ENCODE assay signal across 20 cellular contexts in genomic region chr16:20939599-20939998, GRCh38.
"Had no signal": no experiment of that assay in that cellular context is flagged by ENCODE, and none has a peak within 500 bp of the region (broad histone marks: within the 10 kb centered on the region; RNA-seq: fewer than 3 reads in every experiment).

No MANE protein-coding gene starts in this region.

- H3K27ac Mint-ChIP-seq: activated naive CD8-positive, alpha-beta T cell treated with anti-CD3 and anti-CD28 coated beads, Interleukin-2, amount 10 ng/mL, durations not matched to agents 7 days and 5 days had no signal

- DNase-seq: activated CD4-positive, alpha-beta T cell treated with anti-CD3 and anti-CD28 coated beads for 4 hours; activated CD8-positive, alpha-beta memory T cell treated with anti-CD3 and anti-CD28 coated beads, Interleukin-2, amount 10 ng/mL, durations not matched to agents 7 days and 5 days; activated effector memory CD4-positive, alpha-beta T cell treated with anti-CD3 and anti-CD28 coated beads, Interleukin-2, amount 50 U/mL, for 16 hours; activated naive CD4-positive, alpha-beta T cell treated with Interleukin-2 at 50 U/mL for 16 hours; activated naive CD8-positive, alpha-beta T cell treated with anti-CD3 and anti-CD28 coated beads, Interleukin-2, amount 10 ng/mL, durations not matched to agents 7 days and 5 days; aorta; caudate nucleus; Karpas-422; MM.1S; NCI-H1048; NCI-H146; NCI-H187 treated with DMSO at 0.1 percent for 48 hours; NCI-H2081 treated with DMSO at 0.1 percent for 48 hours; NCI-H446; NCI-H524; SHP77; SW 1271 had no signal

- H3K27me3 Mint-ChIP-seq: activated CD8-positive, alpha-beta memory T cell treated with anti-CD3 and anti-CD28 coated beads, Interleukin-2, amount 10 ng/mL, durations not matched to agents 7 days and 5 days had no signal

- H3K4me3 Mint-ChIP-seq: activated CD8-positive, alpha-beta memory T cell treated with anti-CD3 and anti-CD28 coated beads, Interleukin-2, amount 10 ng/mL, durations not matched to agents 7 days and 5 days; activated naive CD8-positive, alpha-beta T cell treated with anti-CD3 and anti-CD28 coated beads, Interleukin-2, amount 10 ng/mL, durations not matched to agents 7 days and 5 days had no signal

- H3K36me3 Mint-ChIP-seq: activated naive CD8-positive, alpha-beta T cell treated with anti-CD3 and anti-CD28 coated beads, Interleukin-2, amount 10 ng/mL, durations not matched to agents 7 days and 5 days had no signal

- ATAC-seq: activated CD4-positive, CD25-positive, alpha-beta regulatory T cell treated with anti-CD3 and anti-CD28 coated beads, Interleukin-2, amount 50 U/mL, for 24 hours; activated CD8-positive, alpha-beta memory T cell treated with anti-CD3 and anti-CD28 coated beads, Interleukin-2, amount 10 ng/mL, durations not matched to agents 7 days and 5 days; K562; SK-N-SH treated with all-trans-retinoic acid at 6 μM for 48 hours had no signal

- H3K9me3 Mint-ChIP-seq: activated naive CD8-positive, alpha-beta T cell treated with anti-CD3 and anti-CD28 coated beads, Interleukin-2, amount 10 ng/mL, durations not matched to agents 7 days and 5 days had no signal
